Comparison of ENCODE assay signal across 23 cellular contexts in genomic region chr14:95815226-95815690, GRCh38.
"Had no signal": no experiment of that assay in that cellular context is flagged by ENCODE, and none has a peak within 500 bp of the region (broad histone marks: within the 10 kb centered on the region; RNA-seq: fewer than 3 reads in every experiment).

No MANE protein-coding gene starts in this region.

- H3K4me1 ChIP-seq: stomach, thyroid gland, upper lobe of left lung had no signal

- H3K4me2 ChIP-seq: smooth muscle cell had no signal

- H3K4me1 Mint-ChIP-seq: nephron had no signal

- H3K4me3 ChIP-seq: ovary, smooth muscle cell, stomach, thyroid gland, upper lobe of left lung had no signal

- DNase-seq: caudate nucleus; cerebellar nuclear complex; cortex of kidney; effector memory CD8-positive, alpha-beta T cell; erythroblast; hypothalamus; kidney; mammary epithelial cell; nucleus accumbens; ovary; stimulated activated CD4-positive, alpha-beta T cell treated with anti-CD3 and anti-CD28 coated beads, Interleukin-12 subunit alpha, Interleukin-12 subunit beta, amount 100 ng/mL, for 4 hours; stimulated activated CD4-positive, alpha-beta T cell treated with anti-CD3 and anti-CD28 coated beads, Interleukin-1b, Interleukin-23, amount 100 ng/mL, for 48 hours; stimulated activated CD4-positive, alpha-beta T cell treated with anti-CD3 and anti-CD28 coated beads, Interleukin-4, amount 100 ng/mL, for 1 hour; stimulated activated CD8-positive, alpha-beta memory T cell treated with anti-CD3 and anti-CD28 coated beads, Interleukin-4, amount 100 ng/mL, for 48 hours; stimulated activated naive CD4-positive, alpha-beta T cell treated with Interleukin-2 at 50 U/mL for 16 hours; stomach; thyroid gland; upper lobe of left lung had no signal

- H3K27ac Mint-ChIP-seq: effector memory CD8-positive, alpha-beta T cell; nephron; progenitor cell of endocrine pancreas had no signal

- H3K4me3 Mint-ChIP-seq: effector memory CD8-positive, alpha-beta T cell; nephron had no signal

- H3K9me3 ChIP-seq: ovary, stomach, thyroid gland, upper lobe of left lung had no signal

- H3K36me3 ChIP-seq: ovary, stomach, thyroid gland, upper lobe of left lung had no signal

- H3K27ac ChIP-seq: ovary, stomach, thyroid gland, upper lobe of left lung had no signal

- ATAC-seq: effector memory CD8-positive, alpha-beta T cell; left lobe of liver; sciatic nerve had no signal

- H3K9me3 Mint-ChIP-seq: effector memory CD8-positive, alpha-beta T cell had no signal

- H3K27me3 ChIP-seq: ovary, thyroid gland, upper lobe of left lung had no signal
